In the genomic region with DNA sequence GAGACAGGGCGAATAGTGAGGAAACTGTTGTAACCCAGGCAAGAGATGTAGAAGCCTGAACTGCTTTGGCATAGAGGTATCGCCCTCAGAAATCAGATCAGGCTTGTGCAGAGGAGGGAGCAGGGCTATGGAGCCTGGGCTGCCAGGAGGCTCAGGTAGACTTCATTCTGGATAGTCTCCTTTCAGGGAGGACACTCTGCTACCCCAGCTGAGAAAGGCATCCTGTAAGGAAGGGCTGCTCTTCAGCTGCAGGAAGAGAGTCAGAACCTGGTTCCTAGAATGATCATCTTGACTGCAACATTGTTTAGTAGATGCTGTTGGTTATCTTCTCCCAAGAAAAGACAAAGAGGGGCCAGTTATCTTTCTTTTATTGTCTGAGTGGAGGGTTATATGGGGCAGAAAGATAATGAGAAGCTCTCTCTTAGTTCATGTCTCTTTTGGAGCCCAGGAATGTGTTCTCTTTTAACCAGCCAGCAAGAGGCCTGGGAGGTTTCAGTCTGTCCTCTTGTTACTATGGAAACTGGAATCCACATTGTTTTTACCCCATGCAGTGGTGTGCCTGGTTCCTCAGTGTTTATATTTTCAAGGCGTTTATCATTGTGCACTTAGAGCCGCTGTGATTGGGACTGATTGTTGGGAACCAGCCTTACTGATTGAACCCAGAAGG, we compare ENCODE assay signal across 9 cellular contexts.
DNase-seq lines count a peak whose midpoint lies in the region; ATAC-seq and TF ChIP-seq lines count a peak whose summit lies in the region.
"Had no signal": no experiment of that assay in that cellular context is flagged by ENCODE, and none has a peak within 500 bp of the region (broad histone marks: within the 10 kb centered on the region; RNA-seq: fewer than 3 reads in every experiment).

No MANE protein-coding gene starts in this region.

- no peaks in the 10 kb centered on the region for H3K27me3 Mint-ChIP-seq in activated T-cell treated with anti-CD3 and anti-CD28 coated beads, Interleukin-2, amount 50 U/mL, for 24 hours
- no peaks in the 10 kb centered on the region for H3K27me3 Mint-ChIP-seq in activated naive CD8-positive, alpha-beta T cell

- H3K36me3 Mint-ChIP-seq in activated T-cell treated with anti-CD3 and anti-CD28 coated beads, Interleukin-2, amount 50 U/mL, for 24 hours (ENCODE audit: low read depth): peaks cover 43% of the 10 kb centered on the region
- H3K36me3 Mint-ChIP-seq in activated naive CD8-positive, alpha-beta T cell: peaks cover 6% of the 10 kb centered on the region

- peak overlapping the region; percentile 86 for H3K27ac Mint-ChIP-seq in activated T-cell treated with anti-CD3 and anti-CD28 coated beads, Interleukin-2, amount 50 U/mL, for 24 hours
- peak overlapping the region; percentile 93 for H3K27ac Mint-ChIP-seq in activated naive CD8-positive, alpha-beta T cell

- TF ChIP-seq CTCF in thyroid gland (IDR thresholded peaks at IDR 0.05): no peak
- TF ChIP-seq CTCF in foreskin keratinocyte (conservative IDR thresholded peaks at IDR 0.05): no peak

- TF ChIP-seq POLR2A in thyroid gland (IDR thresholded peaks at IDR 0.05): no peak

- H3K27ac ChIP-seq in iPS-20b (ENCODE audit: low read length) (no peak overlapping the region), thyroid gland (peak overlapping the region in 2 of 3 donors; percentile 28 to 61), aorta (ENCODE audit: low read depth in 1 of 2, low read length in 2 of 2) (peak overlapping the region in 1 of 2 donors; percentile 50), foreskin keratinocyte (no peak overlapping the region)

- H3K4me3 Mint-ChIP-seq in activated T-cell treated with anti-CD3 and anti-CD28 coated beads, Interleukin-2, amount 50 U/mL, for 24 hours: no peak overlapping the region
- H3K4me3 Mint-ChIP-seq in activated naive CD8-positive, alpha-beta T cell: peak overlapping the region; percentile 51

- intact Hi-C loops in thyroid gland (cut with DNase I) (no loop called here), aorta (cut with DNase I) (no loop called here)

- no peaks in the 10 kb centered on the region for H3K9me3 ChIP-seq in iPS-20b (ENCODE audit: insufficient read depth, low read depth, low read length)
- no peaks in the 10 kb centered on the region for H3K9me3 ChIP-seq in thyroid gland
- no peaks in the 10 kb centered on the region for H3K9me3 ChIP-seq in aorta (ENCODE audit: control insufficient read depth, low read length)

- peak overlapping the region; percentile 16; the same call in 1 of the 2 replicates for H3K9ac ChIP-seq in iPS-20b (ENCODE audit: low read depth, low read length)

- peaks cover 94% of the 10 kb centered on the region for H3K4me1 Mint-ChIP-seq in activated T-cell treated with anti-CD3 and anti-CD28 coated beads, Interleukin-2, amount 50 U/mL, for 24 hours (ENCODE audit: low read depth)
- H3K4me1 Mint-ChIP-seq in activated naive CD8-positive, alpha-beta T cell (ENCODE audit: low read depth): peaks cover 95% of the 10 kb centered on the region

- DNase-seq in activated T-cell treated with anti-CD3 and anti-CD28 coated beads, Interleukin-2, amount 50 U/mL, for 24 hours: no peak
- no peak for DNase-seq in activated T-cell treated with anti-CD3 and anti-CD28 coated beads, Interleukin-2, amount 50 U/mL, for 1 hour
- DNase-seq in thyroid gland (no peak), NOMO-1 (lab: John Stamatoyannopoulos, UW; ENCODE audit: unreplicated experiment in 2 of 2) (no peak), aorta (no peak), foreskin keratinocyte (no peak)
- DNase-seq: stimulated activated CD4-positive, alpha-beta T cell treated with anti-CD3 and anti-CD28 coated beads, Interleukin-15, amount 100 ng/mL, for 24 hours had no signal

- H3K4me3 ChIP-seq in iPS-20b (ENCODE audit: low read length) (no peak overlapping the region), thyroid gland (replicated peaks in 1 of 3) (no peak overlapping the region), aorta (ENCODE audit: low read length in 2 of 2) (no peak overlapping the region)

- H3K36me3 ChIP-seq in iPS-20b (ENCODE audit: insufficient read depth, low read depth, low read length) (no peaks in the 10 kb centered on the region), thyroid gland (no peaks in the 10 kb centered on the region), aorta (ENCODE audit: control insufficient read depth in 1 of 2, insufficient read depth in 2 of 2, low read length in 1 of 2) (no peaks in the 10 kb centered on the region)

- peaks cover 2% of the 10 kb centered on the region for H3K9me3 Mint-ChIP-seq in activated T-cell treated with anti-CD3 and anti-CD28 coated beads, Interleukin-2, amount 50 U/mL, for 24 hours
- H3K9me3 Mint-ChIP-seq in activated naive CD8-positive, alpha-beta T cell (ENCODE audit: low read depth): no peaks in the 10 kb centered on the region

- no peak for ATAC-seq in aorta (ENCODE audit: low FRiP score)
- ATAC-seq in foreskin keratinocyte: no peak

- no peaks in the 10 kb centered on the region for H3K27me3 ChIP-seq in iPS-20b (ENCODE audit: insufficient read depth, low read length)
- H3K27me3 ChIP-seq in thyroid gland: no peaks in the 10 kb centered on the region
- no peaks in the 10 kb centered on the region for H3K27me3 ChIP-seq in aorta (ENCODE audit: control insufficient read depth in 1 of 2, insufficient read depth in 2 of 2, low read length in 1 of 2)
- no peaks in the 10 kb centered on the region for H3K27me3 ChIP-seq in foreskin keratinocyte

- H3K4me1 ChIP-seq in iPS-20b (ENCODE audit: insufficient read depth, low read length) (peaks cover 5% of the 10 kb centered on the region), thyroid gland (peaks cover 59 to 62% of the 10 kb centered on the region in 2 donors), aorta (ENCODE audit: control insufficient read depth in 1 of 2, insufficient read depth in 2 of 2, low read length in 2 of 2) (peaks cover 9 to 22% of the 10 kb centered on the region in 2 donors), foreskin keratinocyte (peaks cover 21% of the 10 kb centered on the region)

- WGBS in thyroid gland, 2 donors: 36 to 84% methylated on average over 3 to 4 of the region's 4 CpGs
- WGBS in aorta, 2 donors: 61 to 63% methylated on average over 4 of the region's 4 CpGs

Comparison
In these comparisons a context has a peak if more than half of its experiments do, and no peak if none do; other contexts are left out.
1. H3K27ac ChIP-seq: peak in thyroid gland (2 of 3); none in iPS-20b (single experiment) and foreskin keratinocyte (single experiment).